25 cellular contexts compared by ENCODE assay signal in genomic region chr20:10374036-10374435, GRCh38.
"Had no signal": no experiment of that assay in that cellular context is flagged by ENCODE, and none has a peak within 500 bp of the region (broad histone marks: within the 10 kb centered on the region; RNA-seq: fewer than 3 reads in every experiment).

No MANE protein-coding gene starts in this region.

- H3K36me3 ChIP-seq: colonic mucosa, esophagus squamous epithelium, gastrocnemius medialis, heart right ventricle, left ventricle myocardium inferior, lower lobe of right lung had no signal

- ATAC-seq: effector memory CD8-positive, alpha-beta T cell; esophagus mucosa; gastrocnemius medialis; heart right ventricle; left cardiac atrium; lower lobe of right lung; mucosa of descending colon had no signal

- DNase-seq: colonic mucosa; cortex of kidney; effector CD8-positive, alpha-beta T cell; effector memory CD8-positive, alpha-beta T cell; endodermal cell; erythroblast; esophagus squamous epithelium; foreskin fibroblast; foreskin melanocyte; gastrocnemius medialis; glutamatergic neuron; head of caudate nucleus; heart right ventricle; hippocampal formation; left cardiac atrium; left ventricle myocardium inferior; lower lobe of right lung; mesenchymal stem cell; mucosa of descending colon; naive B cell had no signal

- FAIRE-seq: endometrium, islet of Langerhans, keratinocyte had no signal

- H3K27ac ChIP-seq: colonic mucosa, epithelial cell of prostate, esophagus squamous epithelium, gastrocnemius medialis, heart right ventricle, left ventricle myocardium inferior, lower lobe of right lung had no signal

- H3K4me1 ChIP-seq: colonic mucosa, esophagus squamous epithelium, gastrocnemius medialis had no signal

- H3K9me3 ChIP-seq: colonic mucosa, esophagus squamous epithelium, gastrocnemius medialis, lower lobe of right lung, mucosa of descending colon had no signal

- H3K27me3 ChIP-seq: colonic mucosa, esophagus squamous epithelium, gastrocnemius medialis had no signal

- H3K4me3 ChIP-seq: colonic mucosa, esophagus squamous epithelium, gastrocnemius medialis, heart right ventricle, left ventricle myocardium inferior, lower lobe of right lung, mucosa of descending colon had no signal
